In the genomic region with DNA sequence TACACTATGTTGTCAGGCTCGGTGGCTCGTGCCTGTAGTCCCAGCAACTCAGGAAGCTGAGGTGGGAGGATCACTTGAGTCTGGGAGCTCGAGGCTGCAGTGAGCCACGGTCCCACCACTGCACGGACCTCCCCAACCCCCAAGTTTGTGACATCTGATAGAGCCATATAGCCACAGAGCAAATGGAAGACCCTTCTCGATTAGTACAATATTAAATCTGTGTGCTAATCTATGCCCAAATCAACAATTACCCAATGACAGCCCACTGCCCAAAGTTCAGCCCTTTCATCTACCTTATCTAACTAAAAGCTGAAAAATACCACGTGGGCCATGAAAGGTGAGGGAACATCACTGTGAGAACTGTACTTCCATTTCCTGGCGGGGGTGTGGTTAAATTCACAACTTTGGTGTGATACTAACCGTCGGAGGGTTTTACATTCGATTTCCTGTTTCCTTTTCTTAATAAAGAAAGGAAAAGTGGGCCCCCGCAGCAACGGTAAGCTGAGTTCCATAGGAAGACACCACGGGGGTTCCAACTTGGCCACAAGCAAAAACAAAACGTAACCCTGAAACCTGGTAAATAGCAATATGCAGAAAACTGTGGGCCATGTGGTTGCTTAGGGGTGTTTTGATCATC, we compare ENCODE assay signal across 10 cellular contexts. TPM values are rescaled to one million over a fixed set of nuclear protein-coding genes. Genes with fewer than 3 reads are reported as not detected.
DNase-seq lines count a peak whose midpoint lies in the region; ATAC-seq and TF ChIP-seq lines count a peak whose summit lies in the region.
"Had no signal": no experiment of that assay in that cellular context is flagged by ENCODE, and none has a peak within 500 bp of the region (broad histone marks: within the 10 kb centered on the region; RNA-seq: fewer than 3 reads in every experiment).

No MANE protein-coding gene starts in this region.

- peak overlapping the region; percentile 61 for H3K4me2 ChIP-seq in DND-41 (ENCODE audit: insufficient read depth, low read length)
- H3K4me2 ChIP-seq in smooth muscle cell = no peak overlapping the region

- peak overlapping the region; percentile 2 for H3K4me3 Mint-ChIP-seq in activated B cell treated with CpG ODN at 0.5 μM for 24 hours
- peak overlapping the region; percentile 53 for H3K4me3 Mint-ChIP-seq in activated naive CD8-positive, alpha-beta T cell

- no peak for TF ChIP-seq POLR2A in gastrocnemius medialis (IDR thresholded peaks at IDR 0.05)

- H3K4me3 ChIP-seq in DND-41 (ENCODE audit: low read depth in 1 of 2, low read length in 2 of 2) = peak overlapping the region in 1 of 2 experiments; percentile 48; a peak in 2 of 4 replicates
- H3K4me3 ChIP-seq in gastrocnemius medialis = no peak overlapping the region
- no peak overlapping the region for H3K4me3 ChIP-seq in smooth muscle cell
- no peak overlapping the region for H3K4me3 ChIP-seq in brain microvascular endothelial cell (ENCODE audit: low read depth, low read length)
- H3K4me3 ChIP-seq: esophagus muscularis mucosa had no signal

- intact Hi-C loops in activated B cell treated with CpG ODN at 0.5 μM for 24 hours (cut with micrococcal nuclease) (loop anchor here (2.0 kb wide), 1 partner anchor 17 kb away; no protein-coding TSS in a partner anchor), gastrocnemius medialis (cut with DNase I; ENCODE audit: low total_unique reads) (no loop called here)

- H3K9me3 ChIP-seq in DND-41 (ENCODE audit: insufficient read depth, low read length, severe bottlenecking) (no peaks in the 10 kb centered on the region), gastrocnemius medialis (no peaks in the 10 kb centered on the region), smooth muscle cell (replicated peaks; ENCODE audit: low read depth) (no peaks in the 10 kb centered on the region)
- H3K9me3 ChIP-seq: esophagus muscularis mucosa had no signal

- in situ Hi-C loops in gastrocnemius medialis (cut with MboI; ENCODE audit: low sequenced_read_pairs in 4 of 4) = no loop called here
- in situ Hi-C loops in brain microvascular endothelial cell (cut with HindIII; ENCODE audit: low pct_ligation_motif_present, low sequenced_read_pairs) = no loop called here

- peaks cover 26% of the 10 kb centered on the region for H3K4me1 Mint-ChIP-seq in activated B cell treated with CpG ODN at 0.5 μM for 24 hours
- peaks cover 56% of the 10 kb centered on the region for H3K4me1 Mint-ChIP-seq in activated naive CD8-positive, alpha-beta T cell (ENCODE audit: low read depth)

- H2AFZ ChIP-seq in DND-41 (ENCODE audit: low read depth, low read length) (peak overlapping the region; percentile 61), smooth muscle cell (ENCODE audit: low read depth) (no peak overlapping the region)

- peak overlapping the region; percentile 82 for H3K27ac ChIP-seq in DND-41 (ENCODE audit: low read length)
- H3K27ac ChIP-seq in gastrocnemius medialis = peak overlapping the region in 2 of 4 donors; percentile 92 to 96
- H3K27ac ChIP-seq in smooth muscle cell (ENCODE audit: low read depth) = no peak overlapping the region
- no peak overlapping the region for H3K27ac ChIP-seq in brain microvascular endothelial cell
- H3K27ac ChIP-seq: esophagus muscularis mucosa had no signal

- no peaks in the 10 kb centered on the region for H3K9me3 Mint-ChIP-seq in activated B cell treated with CpG ODN at 0.5 μM for 24 hours
- no peaks in the 10 kb centered on the region for H3K9me3 Mint-ChIP-seq in activated naive CD8-positive, alpha-beta T cell (ENCODE audit: low read depth)

- WGBS in smooth muscle cell (ENCODE audit: low lambda C conversion rate) = 76% methylated on average over 15 of the region's 15 CpGs

- H3K9ac ChIP-seq in DND-41 (ENCODE audit: low read depth, low read length) (peak overlapping the region; percentile 41), smooth muscle cell (ENCODE audit: low read depth) (no peak overlapping the region)

- peak; percentile 81 for DNase-seq in DND-41
- DNase-seq in activated B cell treated with CpG ODN at 0.5 μM for 24 hours = no peak
- DNase-seq in stimulated activated CD4-positive, alpha-beta T cell treated with anti-CD3 and anti-CD28 coated beads, Interleukin-2, amount 100 ng/mL, for 24 hours = peak; percentile 71
- no peak for DNase-seq in gastrocnemius medialis
- no peak for DNase-seq in smooth muscle cell (lab: John Stamatoyannopoulos, UW; ENCODE audit: unreplicated experiment)
- no peak for DNase-seq in SW480 (ENCODE audit: low spot score)
- no peak for DNase-seq in brain microvascular endothelial cell
- DNase-seq: IMR-90 had no signal

- no peaks in the 10 kb centered on the region for H3K27me3 Mint-ChIP-seq in activated B cell treated with CpG ODN at 0.5 μM for 24 hours
- H3K27me3 Mint-ChIP-seq in activated naive CD8-positive, alpha-beta T cell = no peaks in the 10 kb centered on the region

- H3K27ac Mint-ChIP-seq in activated B cell treated with CpG ODN at 0.5 μM for 24 hours = peak overlapping the region; percentile 36
- H3K27ac Mint-ChIP-seq in activated naive CD8-positive, alpha-beta T cell = peak overlapping the region; percentile 62

- H3K27me3 ChIP-seq in DND-41 (ENCODE audit: insufficient read depth, low read length, poor library complexity) = no peaks in the 10 kb centered on the region
- no peaks in the 10 kb centered on the region for H3K27me3 ChIP-seq in gastrocnemius medialis
- H3K27me3 ChIP-seq in smooth muscle cell (ENCODE audit: low read depth) = no peaks in the 10 kb centered on the region
- no peaks in the 10 kb centered on the region for H3K27me3 ChIP-seq in brain microvascular endothelial cell (replicated peaks)
- H3K27me3 ChIP-seq: esophagus muscularis mucosa had no signal

- TF ChIP-seq CTCF in DND-41 (IDR thresholded peaks at IDR 0.05; ENCODE audit: borderline replicate concordance, extremely low read depth, low read length, poor library complexity, severe bottlenecking) (no peak), activated B cell treated with CpG ODN at 0.5 μM for 24 hours (IDR thresholded peaks at IDR 0.05) (no peak), gastrocnemius medialis (IDR thresholded peaks at IDR 0.05 in 4 of 5, conservative IDR thresholded peaks at IDR 0.05 in 1 of 5) (no peak), smooth muscle cell (IDR thresholded peaks at IDR 0.05; ENCODE audit: borderline replicate concordance, insufficient read depth, poor library complexity, severe bottlenecking) (no peak), brain microvascular endothelial cell (IDR thresholded peaks at IDR 0.05; ENCODE audit: low read depth, low read length, missing control alignments) (no peak)

- H3K79me2 ChIP-seq in DND-41 (ENCODE audit: insufficient read depth, low read length) (no peaks in the 10 kb centered on the region), smooth muscle cell (ENCODE audit: low read depth) (no peaks in the 10 kb centered on the region)

- no peaks in the 10 kb centered on the region for H3F3A ChIP-seq in smooth muscle cell (ENCODE audit: low read depth)

- peaks cover 8% of the 10 kb centered on the region; the same call in 1 of the 2 replicates for H4K20me1 ChIP-seq in DND-41 (ENCODE audit: insufficient read depth, low read length)
- H4K20me1 ChIP-seq in smooth muscle cell (ENCODE audit: low read depth) = no peaks in the 10 kb centered on the region

- no peaks in the 10 kb centered on the region for H3K36me3 Mint-ChIP-seq in activated B cell treated with CpG ODN at 0.5 μM for 24 hours (ENCODE audit: low read depth)
- no peaks in the 10 kb centered on the region for H3K36me3 Mint-ChIP-seq in activated naive CD8-positive, alpha-beta T cell

- H3K36me3 ChIP-seq in DND-41 (ENCODE audit: insufficient read depth, low read length) (no peaks in the 10 kb centered on the region), gastrocnemius medialis (no peaks in the 10 kb centered on the region), smooth muscle cell (ENCODE audit: low read depth) (no peaks in the 10 kb centered on the region), brain microvascular endothelial cell (replicated peaks) (no peaks in the 10 kb centered on the region)
- H3K36me3 ChIP-seq: esophagus muscularis mucosa had no signal

- H3K4me1 ChIP-seq in DND-41 (ENCODE audit: insufficient read depth, low read length) = peaks cover 48% of the 10 kb centered on the region
- peaks cover 18 to 30% of the 10 kb centered on the region in 2 donors for H3K4me1 ChIP-seq in gastrocnemius medialis
- no peaks in the 10 kb centered on the region for H3K4me1 ChIP-seq in smooth muscle cell (ENCODE audit: low read depth)

- ATAC-seq in DND-41 (ENCODE audit: insufficient read depth, low read depth) (peak; percentile 55), activated B cell treated with CpG ODN at 0.5 μM for 24 hours (ENCODE audit: low read depth) (peak; percentile 20), gastrocnemius medialis (no peak)

- CTCF ChIA-PET in activated B cell treated with CpG ODN at 0.5 μM for 24 hours (lab: Charles Lee) = no interaction called here

- POLR2A ChIA-PET in activated B cell treated with CpG ODN at 0.5 μM for 24 hours (lab: Charles Lee) = interaction anchor here (3.0 kb wide), 1 partner anchor 11 kb away, joined by 8 read pairs; no protein-coding TSS in a partner anchor

RNA-seq across cellular contexts. Expression of gene FOS, which starts 31.2 kb away (rescaled TPM):
- total RNA-seq in activated B cell treated with CpG ODN at 0.5 μM for 24 hours (27.1 and 37.8 TPM in 2 replicates), gastrocnemius medialis (100 to 1,000 TPM in 1 of 4 donors, 10 to 100 TPM in 3; 16.3 to 110 (median 53.5) TPM), smooth muscle cell (1,280 and 1,300 TPM in 2 replicates)
- 1,543 and 1,567 TPM in 2 replicates for polyA plus RNA-seq in smooth muscle cell

Comparison
In these comparisons a context has a peak if more than half of its experiments do, and no peak if none do; other contexts are left out.
1. ATAC-seq: peak in DND-41 (single experiment) and activated B cell treated with CpG ODN at 0.5 μM for 24 hours (single experiment); none in gastrocnemius medialis (0 of 2).
2. DNase-seq: peak in DND-41 (single experiment) and stimulated activated CD4-positive, alpha-beta T cell treated with anti-CD3 and anti-CD28 coated beads, Interleukin-2, amount 100 ng/mL, for 24 hours (2 of 2); none in activated B cell treated with CpG ODN at 0.5 μM for 24 hours (single experiment), gastrocnemius medialis (0 of 2), smooth muscle cell (single experiment), SW480 (single experiment) and brain microvascular endothelial cell (single experiment).
3. RNA of gene FOS, which starts 31.2 kb away (total RNA-seq): 1,280 to 1,300 TPM in smooth muscle cell; 16.3 to 110 TPM in gastrocnemius medialis and 27.1 to 37.8 TPM in activated B cell treated with CpG ODN at 0.5 μM for 24 hours; every median in the first group is over 10 times any median in the second.